In the genomic region with DNA sequence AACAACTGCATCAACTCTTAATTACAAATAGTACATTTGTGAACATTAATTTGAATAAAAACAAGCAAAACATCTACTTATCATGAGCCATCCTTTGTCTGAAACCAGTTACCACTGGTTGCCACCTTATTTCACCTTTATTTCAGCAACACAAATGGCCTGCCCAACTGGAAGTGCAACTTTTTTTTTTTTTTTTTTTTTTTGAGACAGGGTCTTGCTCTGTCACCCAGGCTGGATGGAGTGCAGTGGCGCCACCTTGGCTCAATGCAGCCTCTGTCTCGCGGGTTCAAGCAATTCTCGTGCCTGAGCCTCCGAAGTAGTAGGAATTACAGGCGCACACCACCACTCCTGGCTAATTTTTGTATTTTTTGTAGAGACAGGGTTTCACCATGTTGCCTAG, we compare ENCODE assay signal across 1 cellular context.
TF ChIP-seq lines count a peak whose summit lies in the region.

No MANE protein-coding gene starts in this region.

TF ChIP-seq in HCT116, 20 proteins besides CTCF, POLR2A, EP300 and RAD21:
- TF ChIP-seq ZFX (IDR thresholded peaks at IDR 0.05) (no peak), YY1 (IDR thresholded peaks at IDR 0.05; ENCODE audit: extremely low read depth, insufficient replicate concordance, low read depth, low read length) (no peak), SRF (IDR thresholded peaks at IDR 0.05; ENCODE audit: low read depth) (no peak), SP1 (IDR thresholded peaks at IDR 0.05; ENCODE audit: low read depth) (no peak), ELF1 (IDR thresholded peaks at IDR 0.05; ENCODE audit: borderline replicate concordance, low read depth) (no peak), POLR2AphosphoS5 (IDR thresholded peaks at IDR 0.05; ENCODE audit: low read depth, low read length) (no peak), EZH2phosphoT487 (IDR thresholded peaks at IDR 0.05; ENCODE audit: borderline replicate concordance) (no peak), MAX (IDR thresholded peaks at IDR 0.05) (no peak), EZH2 (IDR thresholded peaks at IDR 0.05) (no peak), TCF7L2 (IDR thresholded peaks at IDR 0.05; ENCODE audit: borderline replicate concordance, extremely low read depth, insufficient read depth, insufficient read length) (no peak), FOSL1 (IDR thresholded peaks at IDR 0.05; ENCODE audit: low read depth) (no peak), JUND (IDR thresholded peaks at IDR 0.05) (no peak), ZNF274 (IDR thresholded peaks at IDR 0.05; ENCODE audit: low read depth, low read length) (no peak), EGR1 (IDR thresholded peaks at IDR 0.05; ENCODE audit: low read depth) (no peak), SIN3A (IDR thresholded peaks at IDR 0.05; ENCODE audit: low read depth) (no peak)
- TF ChIP-seq, protein P1, sequence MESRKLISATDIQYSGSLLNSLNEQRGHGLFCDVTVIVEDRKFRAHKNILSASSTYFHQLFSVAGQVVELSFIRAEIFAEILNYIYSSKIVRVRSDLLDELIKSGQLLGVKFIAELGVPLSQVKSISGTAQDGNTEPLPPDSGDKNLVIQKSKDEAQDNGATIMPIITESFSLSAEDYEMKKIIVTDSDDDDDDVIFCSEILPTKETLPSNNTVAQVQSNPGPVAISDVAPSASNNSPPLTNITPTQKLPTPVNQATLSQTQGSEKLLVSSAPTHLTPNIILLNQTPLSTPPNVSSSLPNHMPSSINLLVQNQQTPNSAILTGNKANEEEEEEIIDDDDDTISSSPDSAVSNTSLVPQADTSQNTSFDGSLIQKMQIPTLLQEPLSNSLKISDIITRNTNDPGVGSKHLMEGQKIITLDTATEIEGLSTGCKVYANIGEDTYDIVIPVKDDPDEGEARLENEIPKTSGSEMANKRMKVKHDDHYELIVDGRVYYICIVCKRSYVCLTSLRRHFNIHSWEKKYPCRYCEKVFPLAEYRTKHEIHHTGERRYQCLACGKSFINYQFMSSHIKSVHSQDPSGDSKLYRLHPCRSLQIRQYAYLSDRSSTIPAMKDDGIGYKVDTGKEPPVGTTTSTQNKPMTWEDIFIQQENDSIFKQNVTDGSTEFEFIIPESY (IDR thresholded peaks at IDR 0.05; ENCODE audit: extremely low read depth, insufficient replicate concordance, low read length) = no peak
TF ChIP-seq in HCT116: peak in this region for 0.
